28 cellular contexts compared by ENCODE assay signal in the genomic region with DNA sequence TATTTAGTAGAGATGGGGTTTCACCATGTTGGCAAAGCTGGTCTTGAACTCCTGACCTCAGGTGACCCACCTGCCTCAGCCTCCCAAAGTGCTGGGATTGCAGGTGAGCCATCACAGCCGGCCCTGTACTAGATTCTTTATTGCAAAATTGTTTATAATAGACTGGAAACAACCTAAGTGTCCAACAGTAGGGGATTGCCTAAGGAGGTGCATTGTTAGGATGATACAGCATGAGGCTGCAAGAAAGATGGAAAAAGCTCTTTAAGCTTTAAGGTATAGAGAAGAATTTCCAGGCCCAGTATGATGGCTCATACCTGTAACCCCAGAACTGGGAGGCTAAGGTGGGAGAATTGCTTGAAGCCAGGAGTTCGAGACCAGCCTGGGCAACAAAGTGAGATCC. TPM values are rescaled to one million over a fixed set of nuclear protein-coding genes. Genes with fewer than 3 reads are reported as not detected.
"Had no signal": no experiment of that assay in that cellular context is flagged by ENCODE, and none has a peak within 500 bp of the region (broad histone marks: within the 10 kb centered on the region; RNA-seq: fewer than 3 reads in every experiment).

No MANE protein-coding gene starts in this region.

- H3K4me3 ChIP-seq: esophagus squamous epithelium, gastrocnemius medialis, heart right ventricle, left lung, lower lobe of right lung, mucosa of descending colon had no signal

- H3K36me3 ChIP-seq: gastrocnemius medialis had no signal

- ATAC-seq: effector memory CD8-positive, alpha-beta T cell; gastrocnemius medialis; heart right ventricle; left cardiac atrium; left lung; left ventricle myocardium superior; lower lobe of right lung had no signal

- H3K27ac ChIP-seq: epithelial cell of prostate, esophagus squamous epithelium, gastrocnemius medialis, heart right ventricle, left lung, lower lobe of right lung had no signal

- H3K9me3 ChIP-seq: esophagus squamous epithelium, gastrocnemius medialis, heart right ventricle, left lung, lower lobe of right lung, mucosa of descending colon had no signal

- DNase-seq: cortex of kidney; effector CD8-positive, alpha-beta T cell; effector memory CD8-positive, alpha-beta T cell; endodermal cell; erythroblast; esophagus squamous epithelium; foreskin fibroblast; foreskin melanocyte; gastrocnemius medialis; glutamatergic neuron; head of caudate nucleus; heart right ventricle; hippocampal formation; left cardiac atrium; left ventricle myocardium superior; lower lobe of right lung; mesenchymal stem cell; naive B cell had no signal

- H3K4me1 ChIP-seq: gastrocnemius medialis, heart right ventricle, left lung, lower lobe of right lung had no signal

- H3K27me3 ChIP-seq: esophagus squamous epithelium, gastrocnemius medialis, heart right ventricle, left lung had no signal

RNA-seq across cellular contexts. Expression of a gene that starts 47.3 kb away (rescaled TPM):
- total RNA-seq: dermis microvascular lymphatic vessel endothelial cell, endodermal cell, esophagus mucosa, esophagus squamous epithelium, gastrocnemius medialis, glomerular endothelial cell, heart right ventricle, left cardiac atrium, left lung, left ventricle myocardium superior, lower leg skin, lower lobe of right lung, mesenteric fat pad, mesothelial cell of epicardium, mucosa of descending colon, myocyte had no signal

RNA-seq across cellular contexts. Expression of a gene that starts 55.9 kb away (rescaled TPM):
- total RNA-seq: glomerular endothelial cell, lower leg skin, mucosa of descending colon had no signal
